8 cellular contexts compared by ENCODE assay signal in genomic region chr15:56243774-56244236, GRCh38. TPM values are rescaled to one million over a fixed set of nuclear protein-coding genes. Genes with fewer than 3 reads are reported as not detected.
DNase-seq lines count a peak whose midpoint lies in the region; ATAC-seq and TF ChIP-seq lines count a peak whose summit lies in the region.

TSS of gene RFX7 (minus strand) at chr15:56243879. CDS start at chr15:56243285, 594 bp downstream.

- H3K4me1 Mint-ChIP-seq in progenitor cell of endocrine pancreas (ENCODE audit: low read depth), result peaks cover 34% of the 10 kb centered on the region

- peaks cover 3% of the 10 kb centered on the region for H3K36me3 Mint-ChIP-seq in progenitor cell of endocrine pancreas (ENCODE audit: insufficient read depth)

- under 1% methylated on average over 55 of the region's 55 CpGs for WGBS in urinary bladder

- no peaks in the 10 kb centered on the region for H3K9me3 Mint-ChIP-seq in progenitor cell of endocrine pancreas (ENCODE audit: low read depth)

- H3K4me1 ChIP-seq in left ventricle myocardium inferior (peaks cover 55% of the 10 kb centered on the region), urinary bladder (ENCODE audit: insufficient read depth) (no peaks in the 10 kb centered on the region)

- H3K36me3 ChIP-seq in left ventricle myocardium inferior (no peaks in the 10 kb centered on the region), urinary bladder (ENCODE audit: insufficient read depth) (no peaks in the 10 kb centered on the region)

- TF ChIP-seq CTCF in LNCaP clone FGC (IDR thresholded peaks at IDR 0.05; ENCODE audit: control insufficient read depth, extremely low read depth, insufficient read depth) (peak; percentile 34), left ventricle myocardium inferior (IDR thresholded peaks at IDR 0.05; ENCODE audit: borderline replicate concordance) (peak; percentile 25), progenitor cell of endocrine pancreas (IDR thresholded peaks at IDR 0.05; ENCODE audit: unreplicated experiment) (no peak)

- H3K27me3 Mint-ChIP-seq in progenitor cell of endocrine pancreas, result peaks cover 9% of the 10 kb centered on the region

- H3K4me3 ChIP-seq in LNCaP clone FGC (ENCODE audit: low read depth, low read length) (peak within 1 kb of the TSS; percentile 78), left ventricle myocardium inferior (peak within 1 kb of the TSS; percentile 83), urinary bladder (ENCODE audit: low read depth, low read length) (peak within 1 kb of the TSS; percentile 97)

- peak; percentile 33 for DNase-seq in DMS79 treated with DMSO at 0.1 percent for 48 hours (lab: John Stamatoyannopoulos, UW)
- DNase-seq in LNCaP clone FGC (ENCODE audit: low read depth), result no peak
- DNase-seq in T follicular helper cell (ENCODE audit: low read depth), result peak; percentile 64
- DNase-seq in amniotic epithelial cell (ENCODE audit: low read depth), result peak; percentile 68
- DNase-seq in left ventricle myocardium inferior, result peak; percentile 77
- peak; percentile 84 for DNase-seq in progenitor cell of endocrine pancreas (ENCODE audit: low spot score, unreplicated experiment)

- peak; percentile 43 for ATAC-seq in GM21717 (IDR thresholded peaks at IDR 0.05; ENCODE audit: unreplicated experiment)

- peak within 1 kb of the TSS; percentile 87 for H3K4me3 Mint-ChIP-seq in progenitor cell of endocrine pancreas (ENCODE audit: low read depth)

- H3K27ac Mint-ChIP-seq in progenitor cell of endocrine pancreas, result peak within 1 kb of the TSS; percentile 90

- intact Hi-C loops in left ventricle myocardium inferior (cut with micrococcal nuclease), result no loop called here

- no peaks in the 10 kb centered on the region for H3K9me3 ChIP-seq in left ventricle myocardium inferior (replicated peaks)

- peak within 1 kb of the TSS; percentile 91 for H3K27ac ChIP-seq in left ventricle myocardium inferior (replicated peaks)
- peak within 1 kb of the TSS; percentile 97 for H3K27ac ChIP-seq in urinary bladder (ENCODE audit: low read depth)

- H3K27me3 ChIP-seq in left ventricle myocardium inferior (ENCODE audit: low read depth), result no peaks in the 10 kb centered on the region

RNA-seq across cellular contexts. Expression of gene RFX7, which starts in this region (rescaled TPM):
- total RNA-seq in left ventricle myocardium inferior (8.9 TPM), progenitor cell of endocrine pancreas (33.6 and 36.5 TPM in 2 replicates), urinary bladder (16.0 TPM)
- 4.5 TPM for polyA plus RNA-seq in urinary bladder
